Comparison of ENCODE assay signal across 8 cellular contexts in the genomic region with DNA sequence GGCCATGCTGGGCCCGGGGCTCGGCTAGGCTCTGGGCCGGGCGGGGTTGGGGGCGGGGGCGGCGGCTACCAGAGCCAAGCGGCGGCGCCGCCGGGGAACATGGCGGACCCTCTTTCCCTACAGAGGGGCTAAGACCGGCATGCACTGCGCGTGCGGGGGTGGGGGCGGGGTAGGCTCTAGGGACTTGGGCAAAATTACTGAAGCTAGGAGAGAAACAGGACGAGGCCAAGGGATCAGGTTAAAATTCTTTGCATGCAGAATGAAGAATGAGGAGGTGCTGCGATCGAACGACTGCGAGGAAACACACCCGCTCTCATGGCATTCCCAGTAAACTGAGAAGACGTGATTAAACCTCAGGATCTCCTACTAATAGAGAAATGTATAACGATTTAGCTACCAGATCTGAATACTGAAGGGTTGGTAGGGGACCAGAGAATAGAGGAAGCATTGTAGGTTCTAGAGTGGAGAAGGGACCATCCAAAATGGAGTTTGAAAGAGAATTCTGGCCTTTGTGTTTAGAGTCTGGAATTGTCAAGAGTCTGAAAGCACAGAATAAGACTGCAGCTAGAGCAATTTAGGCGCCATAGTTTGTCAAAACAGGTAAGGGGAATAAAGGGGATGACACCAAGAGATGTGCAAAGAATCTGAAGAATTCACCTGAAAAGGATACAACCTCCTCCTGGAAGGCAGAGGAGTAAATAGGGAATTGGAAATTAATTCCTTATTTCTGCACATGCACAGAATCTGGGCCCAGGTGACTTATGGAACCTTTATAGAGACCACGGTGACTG. TPM values are rescaled to one million over a fixed set of nuclear protein-coding genes. Genes with fewer than 3 reads are reported as not detected.
A peak's percentile ranks its signal among the peaks of the same experiment; 100 is the strongest.
DNase-seq lines count a peak whose midpoint lies in the region; ATAC-seq and TF ChIP-seq lines count a peak whose summit lies in the region.

PPP3CB (minus strand) TSS at position 141 of the 791 bp plus-strand sequence; CDS start at position 6, 135 bp downstream.

- ATAC-seq in GM18498 (IDR thresholded peaks at IDR 0.05; ENCODE audit: unreplicated experiment) (peak; percentile 64), HG02970 (IDR thresholded peaks at IDR 0.05; ENCODE audit: low FRiP score, unreplicated experiment) (peak; percentile 54)

- DNase-seq in NCI-H1930 (lab: John Stamatoyannopoulos, UW) (peak; percentile 77 to 80), astrocyte of the cerebellum (ENCODE audit: low read depth) (peak; percentile 96), hippocampal formation (lab: John Stamatoyannopoulos, UW) (peak; percentile 89 to 93), retina (peak; percentile 90), cortex of kidney (lab: John Stamatoyannopoulos, UW) (no peak)

- no peak for TF ChIP-seq CTCF in astrocyte of the cerebellum (IDR thresholded peaks at IDR 0.05; ENCODE audit: low read depth, low read length, missing control alignments)

- intact Hi-C loops in T-helper 2 cell treated with Interferon-gamma antibody and Interleukin-4, amounts not matched to agents 100 ng/mL and 5 ng/mL, for 36 hours (cut with micrococcal nuclease): loop anchor here (1.0 to 10.0 kb wide), 11 partner anchors 18 to 871 kb away; partner anchors contain the start of genes ANXA7, CFAP70, DNAJC9 and MICU1

- in situ Hi-C loops in astrocyte of the cerebellum (cut with HindIII; ENCODE audit: low sequenced_read_pairs): no loop called here

- peak within 1 kb of the TSS; percentile 74 for H3K4me3 ChIP-seq in astrocyte of the cerebellum (ENCODE audit: low read depth, low read length)

RNA-seq across cellular contexts. Expression of gene PPP3CB, which starts in this region (rescaled TPM):
- 47.3 and 49.7 TPM in 2 replicates for total RNA-seq in T-helper 2 cell treated with Interferon-gamma antibody and Interleukin-4, amounts not matched to agents 100 ng/mL and 5 ng/mL, for 36 hours
